ENCODE assay signal across 13 cellular contexts in the genomic region with DNA sequence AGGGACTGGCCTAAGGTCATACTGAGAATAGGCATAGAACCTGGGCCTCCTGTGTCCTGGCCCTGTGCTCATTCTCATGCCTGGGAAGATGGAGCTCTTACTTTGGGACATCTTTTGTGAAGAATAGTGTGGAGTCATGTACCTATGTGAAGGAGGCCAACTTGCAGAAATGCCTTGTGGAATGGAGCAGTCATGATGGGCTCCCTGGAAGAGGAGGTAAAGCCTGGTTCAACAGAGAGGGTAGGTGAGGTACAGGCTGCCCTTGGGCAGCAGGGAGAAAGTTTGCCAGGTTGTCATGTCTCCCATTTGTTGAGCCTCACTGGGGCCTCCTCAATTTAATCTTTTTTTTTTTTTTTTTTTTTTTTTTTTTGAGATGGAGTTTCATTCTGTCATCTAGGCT. TPM values are rescaled to one million over a fixed set of nuclear protein-coding genes. Genes with fewer than 3 reads are reported as not detected.
"Had no signal": no experiment of that assay in that cellular context is flagged by ENCODE, and none has a peak within 500 bp of the region (broad histone marks: within the 10 kb centered on the region; RNA-seq: fewer than 3 reads in every experiment).

No MANE protein-coding gene starts in this region.

- H3K27me3 ChIP-seq: spleen, thyroid gland had no signal

- H3K4me3 ChIP-seq: mucosa of descending colon, spleen, thyroid gland had no signal

- H3K4me3 Mint-ChIP-seq: activated naive CD4-positive, alpha-beta T cell treated with anti-CD3 and anti-CD28 coated beads for 36 hours; memory B cell; naive B cell; stimulated activated naive B cell treated with anti-CD40 and anti-IgM and Interleukin-4, amounts not matched to agents 10 μg/mL and 1 μg/mL and 100 μg/mL, for 72 hours had no signal

- H3K27ac Mint-ChIP-seq: activated naive CD4-positive, alpha-beta T cell treated with anti-CD3 and anti-CD28 coated beads for 36 hours; memory B cell; stimulated activated naive B cell treated with anti-CD40 and anti-IgM and Interleukin-4, amounts not matched to agents 10 μg/mL and 1 μg/mL and 100 μg/mL, for 72 hours had no signal

- H3K36me3 ChIP-seq: WERI-Rb-1 had no signal

- ATAC-seq: mucosa of descending colon; stimulated activated naive B cell treated with anti-CD40 and anti-IgM and Interleukin-4, amounts not matched to agents 10 μg/mL and 1 μg/mL and 100 μg/mL, for 72 hours had no signal

- H3K27me3 Mint-ChIP-seq: memory B cell; naive B cell; stimulated activated naive B cell treated with anti-CD40 and anti-IgM and Interleukin-4, amounts not matched to agents 10 μg/mL and 1 μg/mL and 100 μg/mL, for 72 hours had no signal

- H3K9me3 ChIP-seq: mucosa of descending colon, spleen, thyroid gland had no signal

- DNase-seq: activated naive CD4-positive, alpha-beta T cell treated with anti-CD3 and anti-CD28 coated beads for 36 hours; amniotic stem cell; dermis blood vessel endothelial cell; immature natural killer cell; mucosa of descending colon; naive B cell; spleen; stimulated activated CD4-positive, alpha-beta T cell treated with anti-CD3 and anti-CD28 coated beads, Interleukin-4, amount 100 ng/mL, for 4 hours; stimulated activated naive B cell treated with anti-CD40 and anti-IgM and Interleukin-4, amounts not matched to agents 10 μg/mL and 1 μg/mL and 100 μg/mL, for 72 hours; thyroid gland; WERI-Rb-1 had no signal

- H3K27ac ChIP-seq: parathyroid adenoma, spleen, thyroid gland, WERI-Rb-1 had no signal

- H3K9me3 Mint-ChIP-seq: activated naive CD4-positive, alpha-beta T cell treated with anti-CD3 and anti-CD28 coated beads for 36 hours; immature natural killer cell; memory B cell; naive B cell; stimulated activated naive B cell treated with anti-CD40 and anti-IgM and Interleukin-4, amounts not matched to agents 10 μg/mL and 1 μg/mL and 100 μg/mL, for 72 hours had no signal

- H3K36me3 Mint-ChIP-seq: immature natural killer cell had no signal

RNA-seq across cellular contexts. Expression of gene DOCK3, which starts 39.7 kb away (rescaled TPM):
- total RNA-seq: dermis blood vessel endothelial cell had no signal
